ENCODE assay signal across 9 cellular contexts in genomic region chr14:103576371-103577024, GRCh38. TPM values are rescaled to one million over a fixed set of nuclear protein-coding genes. Genes with fewer than 3 reads are reported as not detected.
A peak's percentile ranks its signal among the peaks of the same experiment; 100 is the strongest.
DNase-seq lines count a peak whose midpoint lies in the region; ATAC-seq, FAIRE-seq and TF ChIP-seq lines count a peak whose summit lies in the region.
"Had no signal": no experiment of that assay in that cellular context is flagged by ENCODE, and none has a peak within 500 bp of the region (broad histone marks: within the 10 kb centered on the region; RNA-seq: fewer than 3 reads in every experiment).

No MANE protein-coding gene starts in this region.

- H3K27me3 ChIP-seq in mesenchymal stem cell (ENCODE audit: control insufficient read depth in 1 of 2, insufficient read depth in 1 of 2, low read length in 2 of 2), result no peaks in the 10 kb centered on the region
- no peaks in the 10 kb centered on the region for H3K27me3 ChIP-seq in upper lobe of right lung
- H3K27me3 ChIP-seq: neutrophil had no signal

- ATAC-seq in upper lobe of right lung, result peak; percentile 97
- ATAC-seq in GM21619 (IDR thresholded peaks at IDR 0.05; ENCODE audit: unreplicated experiment), result no peak
- ATAC-seq in HG02759 (IDR thresholded peaks at IDR 0.05; ENCODE audit: unreplicated experiment), result no peak

- H3K4ac ChIP-seq in mesenchymal stem cell (ENCODE audit: low read depth in 1 of 2, low read length in 2 of 2), result no peak overlapping the region

- no peak overlapping the region for H3K4me2 ChIP-seq in mesenchymal stem cell (ENCODE audit: low read length, poor library complexity, severe bottlenecking)

- no peak overlapping the region for H2BK120ac ChIP-seq in mesenchymal stem cell (ENCODE audit: low read depth, low read length)

- H2BK12ac ChIP-seq in mesenchymal stem cell (ENCODE audit: low read length in 2 of 2), result no peak overlapping the region

- H3K36me3 ChIP-seq in mesenchymal stem cell (ENCODE audit: control insufficient read depth in 1 of 2, insufficient read depth in 2 of 2, low read depth in 1 of 2, low read length in 2 of 2), result peaks cover 48 to 55% of the 10 kb centered on the region in 2 experiments
- H3K36me3 ChIP-seq in upper lobe of right lung, result peaks cover 36% of the 10 kb centered on the region

- no peak overlapping the region for H2BK15ac ChIP-seq in mesenchymal stem cell (ENCODE audit: low read depth, poor library complexity, severe bottlenecking)

- H3K9ac ChIP-seq in mesenchymal stem cell (ENCODE audit: low read length), result peak overlapping the region; percentile 92

- DNase-seq in Daoy (ENCODE audit: low read depth) (peak; percentile 95), NCI-H526 treated with DMSO at 0.1 percent for 48 hours (lab: John Stamatoyannopoulos, UW) (peak; percentile 15), mesenchymal stem cell (peak; percentile 89), upper lobe of right lung (peak; percentile 95), CD1c-positive myeloid dendritic cell (ENCODE audit: extremely low spot score) (no peak)

- no peak overlapping the region for H2AK5ac ChIP-seq in mesenchymal stem cell (ENCODE audit: low read length, severe bottlenecking)

- H3K27ac ChIP-seq in mesenchymal stem cell (ENCODE audit: low read length, poor library complexity, severe bottlenecking) (peak overlapping the region; percentile 3), upper lobe of right lung (peak overlapping the region; percentile 81)
- H3K27ac ChIP-seq: neutrophil had no signal

- no peak overlapping the region for H3K23ac ChIP-seq in mesenchymal stem cell (ENCODE audit: low read length in 2 of 2)

- peak; percentile 83 for FAIRE-seq in endometrium (lab: Jason Lieb, UNC)

- no peak for TF ChIP-seq CTCF in upper lobe of right lung (IDR thresholded peaks at IDR 0.05)

- no peak overlapping the region for H2BK5ac ChIP-seq in mesenchymal stem cell (ENCODE audit: low read depth, low read length, poor library complexity, severe bottlenecking)

- intact Hi-C loops in upper lobe of right lung (cut with DNase I), result no loop called here

- no peak overlapping the region for H4K91ac ChIP-seq in mesenchymal stem cell (ENCODE audit: low read length)

- no peak overlapping the region for H3K14ac ChIP-seq in mesenchymal stem cell (ENCODE audit: low read length in 2 of 2)

- 43% methylated on average over 6 of the region's 9 CpGs for WGBS in mesenchymal stem cell

- H3K4me3 ChIP-seq in mesenchymal stem cell (ENCODE audit: insufficient read depth in 1 of 2, low read depth in 1 of 2, low read length in 2 of 2) (peak overlapping the region in 1 of 2 experiments; percentile 67), upper lobe of right lung (no peak overlapping the region)

- H3K79me1 ChIP-seq in mesenchymal stem cell (replicated peaks; ENCODE audit: low read length, poor library complexity, severe bottlenecking), result peaks cover 34% of the 10 kb centered on the region

- H3K4me1 ChIP-seq in mesenchymal stem cell (ENCODE audit: control insufficient read depth, insufficient read depth, low read depth, low read length) (peaks cover 5% of the 10 kb centered on the region), upper lobe of right lung (peaks cover 37% of the 10 kb centered on the region)

- H2AFZ ChIP-seq in mesenchymal stem cell (ENCODE audit: low read depth, low read length), result no peak overlapping the region

- H3K18ac ChIP-seq in mesenchymal stem cell (ENCODE audit: low read depth in 1 of 2, low read length in 2 of 2), result peak overlapping the region in 1 of 2 experiments; percentile 7

- no peak overlapping the region for H4K8ac ChIP-seq in mesenchymal stem cell (ENCODE audit: low read length)

- H3K9me3 ChIP-seq in mesenchymal stem cell (ENCODE audit: control insufficient read depth, low read length), result no peaks in the 10 kb centered on the region
- no peaks in the 10 kb centered on the region for H3K9me3 ChIP-seq in upper lobe of right lung
- H3K9me3 ChIP-seq: neutrophil had no signal

RNA-seq across cellular contexts. Expression of gene COA8, which starts 13.7 kb away (rescaled TPM):
- total RNA-seq in Daoy (2014; rRNA removed; shearing (Covaris generic)), result 29.4 and 48.2 TPM in 2 replicates
- polyA plus RNA-seq in mesenchymal stem cell (2013, experiment 1 of 2), result 63.1 TPM
- 58.9 TPM for polyA plus RNA-seq in mesenchymal stem cell (2013, experiment 2 of 2)
- 29.7 TPM for total RNA-seq in upper lobe of right lung

RNA-seq across cellular contexts. Expression of gene BAG5, which starts 14.0 kb away (rescaled TPM):
- total RNA-seq in Daoy (2014; rRNA removed; shearing (Covaris generic)), result 23.5 and 28.6 TPM in 2 replicates
- polyA plus RNA-seq in mesenchymal stem cell (2013, experiment 1 of 2), result 14.8 TPM
- polyA plus RNA-seq in mesenchymal stem cell (2013, experiment 2 of 2), result 14.4 TPM
- total RNA-seq in upper lobe of right lung, result 33.0 TPM

RNA-seq across cellular contexts. Expression of gene TRMT61A, which starts 47.5 kb away (rescaled TPM):
- 29.5 and 36.8 TPM in 2 replicates for total RNA-seq in Daoy (2014; rRNA removed; shearing (Covaris generic))
- 3.6 TPM for polyA plus RNA-seq in mesenchymal stem cell (2013, experiment 1 of 2)
- 3.8 TPM for polyA plus RNA-seq in mesenchymal stem cell (2013, experiment 2 of 2)
- total RNA-seq in upper lobe of right lung, result 11.6 TPM

RNA-seq across cellular contexts. Expression of gene KLC1, which starts 52.5 kb away (rescaled TPM):
- total RNA-seq in Daoy (2014; rRNA removed; shearing (Covaris generic)), result 178 and 244 TPM in 2 replicates
- 83.2 TPM for polyA plus RNA-seq in mesenchymal stem cell (2013, experiment 1 of 2)
- 80.5 TPM for polyA plus RNA-seq in mesenchymal stem cell (2013, experiment 2 of 2)
- total RNA-seq in upper lobe of right lung, result 172 TPM

RNA-seq across cellular contexts. Expression of gene CKB, which starts 53.9 kb away (rescaled TPM):
- total RNA-seq in Daoy (2014; rRNA removed; shearing (Covaris generic)), result 24.7 and 28.1 TPM in 2 replicates
- 46.1 TPM for polyA plus RNA-seq in mesenchymal stem cell (2013, experiment 1 of 2)
- polyA plus RNA-seq in mesenchymal stem cell (2013, experiment 2 of 2), result 46.9 TPM
- 148 TPM for total RNA-seq in upper lobe of right lung
